In genomic region chr19:1882786-1883692, GRCh38 we compare ENCODE assay signal across 8 cellular contexts. TPM values are rescaled to one million over a fixed set of nuclear protein-coding genes. Genes with fewer than 3 reads are reported as not detected.
DNase-seq lines count a peak whose midpoint lies in the region; ATAC-seq and TF ChIP-seq lines count a peak whose summit lies in the region.

No MANE protein-coding gene starts in this region.

- POLR2A ChIA-PET in WTC11 (lab: Charles Lee), result no interaction called here

- peak overlapping the region; percentile 99 for H3K4me3 ChIP-seq in GM12865 (ENCODE audit: low read depth, low read length)
- H3K4me3 ChIP-seq in fibroblast of mammary gland (ENCODE audit: control insufficient read depth, low read depth, low read length), result peak overlapping the region; percentile 85
- peak overlapping the region; percentile 78 to 98 (median 90) for H3K4me3 ChIP-seq in gastrocnemius medialis

- TF ChIP-seq POLR2A in gastrocnemius medialis (IDR thresholded peaks at IDR 0.05), result no peak

- TF ChIP-seq CTCF in GM12865 (IDR thresholded peaks at IDR 0.05; ENCODE audit: insufficient read depth, low read depth, low read length, missing control alignments) (no peak), WTC11 (IDR thresholded peaks at IDR 0.05) (no peak), fibroblast of mammary gland (conservative IDR thresholded peaks at IDR 0.05; ENCODE audit: control insufficient read depth, insufficient read depth, low read depth, low read length) (no peak), gastrocnemius medialis (IDR thresholded peaks at IDR 0.05 in 4 of 5, conservative IDR thresholded peaks at IDR 0.05 in 1 of 5) (no peak)

- peak overlapping the region; percentile 98 for H3K4me3 Mint-ChIP-seq in WTC11

- intact Hi-C loops in gastrocnemius medialis (cut with DNase I; ENCODE audit: low total_unique reads) (no loop called here), posterior vena cava (cut with DNase I) (no loop called here)

- ATAC-seq in WTC11, result no peak
- ATAC-seq in gastrocnemius medialis, result no peak
- no peak for ATAC-seq in HG03097 (IDR thresholded peaks at IDR 0.05; ENCODE audit: low FRiP score, unreplicated experiment)
- ATAC-seq in GM18861 (IDR thresholded peaks at IDR 0.05; ENCODE audit: unreplicated experiment), result no peak

- H3K27ac Mint-ChIP-seq in WTC11, result peak overlapping the region; percentile 83

- H3K36me3 Mint-ChIP-seq in WTC11, result no peaks in the 10 kb centered on the region

- H3K9me3 ChIP-seq in gastrocnemius medialis, result no peaks in the 10 kb centered on the region

- no peaks in the 10 kb centered on the region for H3K27me3 ChIP-seq in gastrocnemius medialis

- peak overlapping the region; percentile 13 to 86 (median 84) for H3K27ac ChIP-seq in gastrocnemius medialis

- no peaks in the 10 kb centered on the region for H3K9me3 Mint-ChIP-seq in WTC11

- in situ Hi-C loops in gastrocnemius medialis (cut with MboI; ENCODE audit: low sequenced_read_pairs in 4 of 4), result no loop called here

- peaks cover 2% of the 10 kb centered on the region; the same call in 1 of the 2 replicates for H3K27me3 Mint-ChIP-seq in WTC11 (ENCODE audit: low read depth)

- H3K4me1 ChIP-seq in gastrocnemius medialis, result peaks cover 29 to 37% of the 10 kb centered on the region in 2 donors

- H3K36me3 ChIP-seq in gastrocnemius medialis, result no peaks in the 10 kb centered on the region

- DNase-seq in GM12865 (ENCODE audit: low read depth), result no peak
- no peak for DNase-seq in WTC11 (ENCODE audit: low spot score)
- no peak for DNase-seq in fibroblast of mammary gland (ENCODE audit: low read depth)
- no peak for DNase-seq in gastrocnemius medialis
- no peak for DNase-seq in posterior vena cava (ENCODE audit: low spot score)
- DNase-seq in DMS153 (lab: John Stamatoyannopoulos, UW), result no peak

- H3K4me1 Mint-ChIP-seq in WTC11, result peaks cover 27% of the 10 kb centered on the region

- CTCF ChIA-PET in WTC11 (lab: Charles Lee), result no interaction called here

TF ChIP-seq in WTC11, 78 proteins besides CTCF, POLR2A, EP300 and RAD21:
- TF ChIP-seq, protein P1, sequence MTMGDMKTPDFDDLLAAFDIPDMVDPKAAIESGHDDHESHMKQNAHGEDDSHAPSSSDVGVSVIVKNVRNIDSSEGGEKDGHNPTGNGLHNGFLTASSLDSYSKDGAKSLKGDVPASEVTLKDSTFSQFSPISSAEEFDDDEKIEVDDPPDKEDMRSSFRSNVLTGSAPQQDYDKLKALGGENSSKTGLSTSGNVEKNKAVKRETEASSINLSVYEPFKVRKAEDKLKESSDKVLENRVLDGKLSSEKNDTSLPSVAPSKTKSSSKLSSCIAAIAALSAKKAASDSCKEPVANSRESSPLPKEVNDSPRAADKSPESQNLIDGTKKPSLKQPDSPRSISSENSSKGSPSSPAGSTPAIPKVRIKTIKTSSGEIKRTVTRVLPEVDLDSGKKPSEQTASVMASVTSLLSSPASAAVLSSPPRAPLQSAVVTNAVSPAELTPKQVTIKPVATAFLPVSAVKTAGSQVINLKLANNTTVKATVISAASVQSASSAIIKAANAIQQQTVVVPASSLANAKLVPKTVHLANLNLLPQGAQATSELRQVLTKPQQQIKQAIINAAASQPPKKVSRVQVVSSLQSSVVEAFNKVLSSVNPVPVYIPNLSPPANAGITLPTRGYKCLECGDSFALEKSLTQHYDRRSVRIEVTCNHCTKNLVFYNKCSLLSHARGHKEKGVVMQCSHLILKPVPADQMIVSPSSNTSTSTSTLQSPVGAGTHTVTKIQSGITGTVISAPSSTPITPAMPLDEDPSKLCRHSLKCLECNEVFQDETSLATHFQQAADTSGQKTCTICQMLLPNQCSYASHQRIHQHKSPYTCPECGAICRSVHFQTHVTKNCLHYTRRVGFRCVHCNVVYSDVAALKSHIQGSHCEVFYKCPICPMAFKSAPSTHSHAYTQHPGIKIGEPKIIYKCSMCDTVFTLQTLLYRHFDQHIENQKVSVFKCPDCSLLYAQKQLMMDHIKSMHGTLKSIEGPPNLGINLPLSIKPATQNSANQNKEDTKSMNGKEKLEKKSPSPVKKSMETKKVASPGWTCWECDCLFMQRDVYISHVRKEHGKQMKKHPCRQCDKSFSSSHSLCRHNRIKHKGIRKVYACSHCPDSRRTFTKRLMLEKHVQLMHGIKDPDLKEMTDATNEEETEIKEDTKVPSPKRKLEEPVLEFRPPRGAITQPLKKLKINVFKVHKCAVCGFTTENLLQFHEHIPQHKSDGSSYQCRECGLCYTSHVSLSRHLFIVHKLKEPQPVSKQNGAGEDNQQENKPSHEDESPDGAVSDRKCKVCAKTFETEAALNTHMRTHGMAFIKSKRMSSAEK (CRISPR knock-in tag; IDR thresholded peaks at IDR 0.05; ENCODE audit: borderline replicate concordance), result no peak
- TF ChIP-seq ARID4B (CRISPR knock-in tag; IDR thresholded peaks at IDR 0.05; ENCODE audit: borderline replicate concordance) (no peak), ZNF121 (CRISPR knock-in tag; IDR thresholded peaks at IDR 0.05) (no peak), E2F4 (CRISPR knock-in tag; IDR thresholded peaks at IDR 0.05; ENCODE audit: borderline replicate concordance, low read depth) (no peak), FOXP1 (CRISPR knock-in tag; IDR thresholded peaks at IDR 0.05; ENCODE audit: borderline replicate concordance) (0 out of 2 replicates have a peak, but pooled peaks have one; percentile 46)

RNA-seq across cellular contexts. Expression of gene ABHD17A, which starts 2.3 kb away (rescaled TPM):
- 55.0 to 60.7 TPM (median 57.3 TPM) in 3 replicates for total RNA-seq in WTC11 (2021)
- total RNA-seq in gastrocnemius medialis, result 10 to 100 TPM; 49.4 to 87.7 (median 70.8) TPM
- total RNA-seq in posterior vena cava, result 10 to 100 TPM; 49.9 to 51.4 TPM

RNA-seq across cellular contexts. Expression of gene KLF16, which starts 19.7 kb away (rescaled TPM):
- total RNA-seq in WTC11 (2021) (54.4 to 64.0 TPM (median 55.4 TPM) in 3 replicates), gastrocnemius medialis (1 to 10 TPM in 3 of 4 donors, under 1 TPM in 1; 0.58 to 4.0 (median 1.4) TPM), posterior vena cava (10 to 100 TPM in 1 of 2 donors, 1 to 10 TPM in 1; 9.4 to 16.2 TPM)

RNA-seq across cellular contexts. Expression of gene ADAT3, which starts 22.2 kb away (rescaled TPM):
- total RNA-seq in WTC11 (2021) (15.0 to 20.3 TPM (median 15.9 TPM) in 3 replicates), gastrocnemius medialis (1 to 10 TPM; 2.1 to 3.6 (median 3.1) TPM), posterior vena cava (1 to 10 TPM; 3.0 to 3.6 TPM)

RNA-seq across cellular contexts. Expression of gene SCAMP4, which starts 22.2 kb away (rescaled TPM):
- total RNA-seq in WTC11 (2021) (81.3 to 86.1 TPM (median 86.1 TPM) in 3 replicates), gastrocnemius medialis (10 to 100 TPM; 18.8 to 38.4 (median 26.7) TPM), posterior vena cava (10 to 100 TPM; 35.6 to 36.6 TPM)

RNA-seq across cellular contexts. Expression of gene REXO1, which starts 34.8 kb away (rescaled TPM):
- total RNA-seq in WTC11 (2021) (48.9 to 61.1 TPM (median 50.1 TPM) in 3 replicates), gastrocnemius medialis (10 to 100 TPM; 10.8 to 28.5 (median 20.5) TPM), posterior vena cava (10 to 100 TPM; 22.8 to 27.4 TPM)
